In genomic region chrX:57573754-57574153, GRCh38 we compare ENCODE assay signal across 8 cellular contexts.
DNase-seq lines count a peak whose midpoint lies in the region; ATAC-seq and TF ChIP-seq lines count a peak whose summit lies in the region.

No MANE protein-coding gene starts in this region.

- peak; percentile 55 for TF ChIP-seq CTCF in KMS-11 (conservative IDR thresholded peaks at IDR 0.05; ENCODE audit: low read depth, low read length)

- no peak overlapping the region for H3K4me2 ChIP-seq in KMS-11

- no peak overlapping the region for H3K9ac ChIP-seq in KMS-11

- H3K36me3 ChIP-seq in KMS-11 (ENCODE audit: insufficient read depth), result no peaks in the 10 kb centered on the region

- H3K27ac ChIP-seq in KMS-11, result no peak overlapping the region

- H4K20me1 ChIP-seq in KMS-11 (ENCODE audit: insufficient read depth), result no peaks in the 10 kb centered on the region

- peak overlapping the region; percentile 30; the same call in 1 of the 2 replicates for H2AFZ ChIP-seq in KMS-11 (ENCODE audit: low read depth)

- H3K4me3 ChIP-seq in KMS-11 (IDR thresholded peaks at IDR 0.05; ENCODE audit: insufficient read depth, low read depth, low read length), result no peak overlapping the region

- no peaks in the 10 kb centered on the region for H3K27me3 ChIP-seq in KMS-11 (ENCODE audit: insufficient read depth, low read depth)

- DNase-seq in activated CD4-positive, alpha-beta T cell treated with anti-CD3 and anti-CD28 coated beads for 48 hours, result peak; percentile 11
- DNase-seq in activated CD4-positive, alpha-beta T cell treated with anti-CD3 and anti-CD28 coated beads for 1 hour, result no peak
- DNase-seq in astrocyte of the hippocampus (ENCODE audit: low read depth, low spot score) (peak; percentile 14), pons (ENCODE audit: low spot score) (peak; percentile 15), putamen (ENCODE audit: low spot score) (no peak), COR-L47 (lab: John Stamatoyannopoulos, UW) (no peak)

- ATAC-seq in GM18498 (IDR thresholded peaks at IDR 0.05; ENCODE audit: unreplicated experiment), result no peak

- H3K4me1 ChIP-seq in KMS-11 (ENCODE audit: low read depth, poor library complexity, severe bottlenecking), result peaks cover 25% of the 10 kb centered on the region

- no peaks in the 10 kb centered on the region for H3K79me2 ChIP-seq in KMS-11 (ENCODE audit: insufficient read depth, low read depth)

Comparison
In these comparisons a context has a peak if more than half of its experiments do, and no peak if none do; other contexts are left out.
1. DNase-seq: peak in activated CD4-positive, alpha-beta T cell treated with anti-CD3 and anti-CD28 coated beads for 48 hours (single experiment), astrocyte of the hippocampus (single experiment) and pons (single experiment); none in activated CD4-positive, alpha-beta T cell treated with anti-CD3 and anti-CD28 coated beads for 1 hour (single experiment), putamen (single experiment) and COR-L47 (single experiment).